In genomic region chr19:50039968-50040367, GRCh38 we compare ENCODE assay signal across 14 cellular contexts. TPM values are rescaled to one million over a fixed set of nuclear protein-coding genes. Genes with fewer than 3 reads are reported as not detected.
A peak's percentile ranks its signal among the peaks of the same experiment; 100 is the strongest.
DNase-seq lines count a peak whose midpoint lies in the region; ATAC-seq and TF ChIP-seq lines count a peak whose summit lies in the region.
"Had no signal": no experiment of that assay in that cellular context is flagged by ENCODE, and none has a peak within 500 bp of the region (broad histone marks: within the 10 kb centered on the region; RNA-seq: fewer than 3 reads in every experiment).

No MANE protein-coding gene starts in this region.

- no peaks in the 10 kb centered on the region for H3K27me3 Mint-ChIP-seq in type B pancreatic cell
- H3K27me3 Mint-ChIP-seq: CD8-positive, alpha-beta memory T cell had no signal

- H3K79me2 ChIP-seq in PC-3 (ENCODE audit: low read length) = peaks cover 20% of the 10 kb centered on the region

- H3K9me3 ChIP-seq in PC-3 (ENCODE audit: low read length) = peaks cover 16% of the 10 kb centered on the region
- H3K9me3 ChIP-seq in right lobe of liver = peaks cover 0 to 13% (median under 1%) of the 10 kb centered on the region in 4 donors
- H3K9me3 ChIP-seq in ascending aorta = peaks cover 16 to 28% of the 10 kb centered on the region in 2 donors

- TF ChIP-seq POLR2A in right lobe of liver (IDR thresholded peaks at IDR 0.05) = no peak

- DNase-seq in PC-3 (no peak), epithelial cell of proximal tubule (ENCODE audit: low read depth) (peak; percentile 20), right lobe of liver (no peak), type B pancreatic cell (ENCODE audit: extremely low spot score, unreplicated experiment) (no peak), Right ventricle myocardium inferior (ENCODE audit: missing footprints) (no peak), ascending aorta (ENCODE audit: low spot score in 2 of 2) (no peak), NCI-H2196 (lab: John Stamatoyannopoulos, UW; ENCODE audit: unreplicated experiment) (no peak)
- DNase-seq: ACHN; CD8-positive, alpha-beta memory T cell; NCI-H345; NCI-H69; NK-92 treated with Interleukin-12 subunit alpha and Interleukin-12 subunit beta, amount 100 ng/mL, for 24 hours; OCI-M1 had no signal

- H3K9me3 Mint-ChIP-seq in type B pancreatic cell = peaks cover 19% of the 10 kb centered on the region

- intact Hi-C loops in PC-3 (cut with micrococcal nuclease) = no loop called here
- intact Hi-C loops in right lobe of liver (cut with DNase I) = no loop called here
- intact Hi-C loops in Right ventricle myocardium inferior (cut with DNase I) = no loop called here
- intact Hi-C loops in ascending aorta (cut with DNase I) = no loop called here

- H3K4me3 ChIP-seq in PC-3 (ENCODE audit: low read length) (no peak overlapping the region), epithelial cell of proximal tubule (ENCODE audit: low read depth, low read length) (no peak overlapping the region), right lobe of liver (no peak overlapping the region), ascending aorta (no peak overlapping the region)
- H3K4me3 ChIP-seq: BLaER1 had no signal

- CTCF ChIA-PET in PC-3 (lab: Charles Lee) = no interaction called here

- H3K36me3 ChIP-seq in PC-3 (ENCODE audit: low read depth, low read length) (peaks cover 89% of the 10 kb centered on the region), right lobe of liver (peaks cover 8 to 59% (median 38%) of the 10 kb centered on the region in 4 donors), ascending aorta (peaks cover 82 to 98% of the 10 kb centered on the region in 2 donors)

- no peak overlapping the region for H3K4me2 ChIP-seq in PC-3 (ENCODE audit: low read length)
- H3K4me2 ChIP-seq: BLaER1 had no signal

- no peaks in the 10 kb centered on the region for H3F3A ChIP-seq in PC-3 (ENCODE audit: low read length, unreplicated experiment)

- H3K4me1 Mint-ChIP-seq in type B pancreatic cell (ENCODE audit: unreplicated experiment) = no peaks in the 10 kb centered on the region

- no peak overlapping the region for H3K4me3 Mint-ChIP-seq in type B pancreatic cell
- H3K4me3 Mint-ChIP-seq: CD8-positive, alpha-beta memory T cell had no signal

- WGBS in right lobe of liver (ENCODE audit: insufficient coverage, low coverage, low lambda C conversion rate, missing lambda C conversion rate) = no CpG with 5 or more reads among the region's 3 CpGs

- no peaks in the 10 kb centered on the region for H3K9me2 ChIP-seq in PC-3 (replicated peaks; ENCODE audit: low read length)

- H3K4me1 ChIP-seq in PC-3 (ENCODE audit: insufficient read depth, low read length) (no peaks in the 10 kb centered on the region), right lobe of liver (no peaks in the 10 kb centered on the region), ascending aorta (no peaks in the 10 kb centered on the region)
- H3K4me1 ChIP-seq: BLaER1 had no signal

- H4K20me1 ChIP-seq in PC-3 (ENCODE audit: low read length) = no peaks in the 10 kb centered on the region

- peak overlapping the region; percentile 39 for H3K27ac Mint-ChIP-seq in type B pancreatic cell

- POLR2A ChIA-PET in PC-3 (lab: Charles Lee; ENCODE audit: unreplicated experiment) = no interaction called here

- TF ChIP-seq CTCF in PC-3 (conservative IDR thresholded peaks at IDR 0.05; ENCODE audit: low read depth, low read length) (no peak), epithelial cell of proximal tubule (conservative IDR thresholded peaks at IDR 0.05; ENCODE audit: low read depth, low read length) (no peak), right lobe of liver (IDR thresholded peaks at IDR 0.05) (no peak), type B pancreatic cell (conservative IDR thresholded peaks at IDR 0.05) (no peak), ascending aorta (IDR thresholded peaks at IDR 0.05) (no peak)

- no peak for ATAC-seq in PC-3
- peak; percentile 47 to 76 (median 54) for ATAC-seq in right lobe of liver
- ATAC-seq in Right ventricle myocardium inferior = no peak

- TSS peak; percentile 10 for BruUV-seq in PC-3 (replicated peaks; lab: Mats Ljungman, UMichigan)

- no peak overlapping the region for H2AFZ ChIP-seq in PC-3 (ENCODE audit: low read length)

- H3K27me3 ChIP-seq in PC-3 (ENCODE audit: low read length) (no peaks in the 10 kb centered on the region), right lobe of liver (no peaks in the 10 kb centered on the region), ascending aorta (no peaks in the 10 kb centered on the region)
- H3K27me3 ChIP-seq: BLaER1 had no signal

- H3K36me3 Mint-ChIP-seq in type B pancreatic cell = peaks cover 67% of the 10 kb centered on the region

- H3K9ac ChIP-seq in PC-3 (ENCODE audit: low read length) = no peak overlapping the region
- H3K9ac ChIP-seq: BLaER1 had no signal

- H3K27ac ChIP-seq in PC-3 (ENCODE audit: low read length) (no peak overlapping the region), right lobe of liver (no peak overlapping the region), ascending aorta (no peak overlapping the region)
- H3K27ac ChIP-seq: BLaER1 had no signal

RNA-seq across cellular contexts. Expression of gene ZNF473, which starts 14.2 kb away (rescaled TPM):
- total RNA-seq in PC-3 (2014; rRNA removed) = 18.4 and 18.5 TPM in 2 replicates
- 5.1 and 6.9 TPM in 2 replicates for total RNA-seq in epithelial cell of proximal tubule
- 1 to 10 TPM; 3.1 to 6.0 (median 3.6) TPM for total RNA-seq in right lobe of liver
- total RNA-seq in type B pancreatic cell (ENCODE audit: low replicate concordance) = 13.4 and 14.3 TPM in 2 replicates
- 3.2 TPM for total RNA-seq in Right ventricle myocardium inferior
- 3.4 TPM for total RNA-seq in ascending aorta

RNA-seq across cellular contexts. Expression of gene VRK3, which starts 14.8 kb away (rescaled TPM):
- total RNA-seq in PC-3 (2014; rRNA removed) (26.0 and 36.3 TPM in 2 replicates), epithelial cell of proximal tubule (31.0 and 33.6 TPM in 2 replicates), right lobe of liver (10 to 100 TPM; 29.6 to 44.2 (median 33.0) TPM), type B pancreatic cell (ENCODE audit: low replicate concordance) (44.6 and 51.9 TPM in 2 replicates), Right ventricle myocardium inferior (22.9 TPM), ascending aorta (27.6 TPM)

Comparison
In these comparisons a context has a peak if more than half of its experiments do, and no peak if none do; other contexts are left out.
1. ATAC-seq: peak in right lobe of liver (4 of 4); none in PC-3 (single experiment) and Right ventricle myocardium inferior (single experiment).